In genomic region chr7:43631559-43631958, GRCh38 we compare ENCODE assay signal across 20 cellular contexts. TPM values are rescaled to one million over a fixed set of nuclear protein-coding genes. Genes with fewer than 3 reads are reported as not detected.
DNase-seq lines count a peak whose midpoint lies in the region; ATAC-seq and TF ChIP-seq lines count a peak whose summit lies in the region.
"Had no signal": no experiment of that assay in that cellular context is flagged by ENCODE, and none has a peak within 500 bp of the region (broad histone marks: within the 10 kb centered on the region; RNA-seq: fewer than 3 reads in every experiment).

No MANE protein-coding gene starts in this region.

- H3K27me3 Mint-ChIP-seq in activated CD4-positive, alpha-beta T cell treated with anti-CD3 and anti-CD28 coated beads, Interleukin-2, amount 10 ng/mL, durations not matched to agents 24 days and 14 days, result no peaks in the 10 kb centered on the region
- H3K27me3 Mint-ChIP-seq in activated T-helper 2 cell treated with anti-CD3 and anti-CD28 coated beads, Interferon-gamma antibody, Interleukin-2, Interleukin-4, amounts not matched to agents 10 μg/mL and 5 μg/mL and 100 μg/mL, durations not matched to agents 14 hours and 24 hours and 36 hours (ENCODE audit: low read depth), result no peaks in the 10 kb centered on the region
- H3K27me3 Mint-ChIP-seq in natural killer cell treated with Interleukin-12 subunit alpha and Interleukin-12 subunit beta and Interleukin-15 and Interleukin-18, amount 100 ng/mL, for 72 hours, result no peaks in the 10 kb centered on the region

- no peak overlapping the region for H3K27ac ChIP-seq in gastroesophageal sphincter
- H3K27ac ChIP-seq: A549, hepatocyte, HL-60 had no signal

- peaks cover 80% of the 10 kb centered on the region for H3K36me3 Mint-ChIP-seq in activated CD4-positive, alpha-beta T cell treated with anti-CD3 and anti-CD28 coated beads, Interleukin-2, amount 10 ng/mL, durations not matched to agents 24 days and 14 days (ENCODE audit: low read depth)
- H3K36me3 Mint-ChIP-seq in activated T-helper 2 cell treated with anti-CD3 and anti-CD28 coated beads, Interferon-gamma antibody, Interleukin-2, Interleukin-4, amounts not matched to agents 10 μg/mL and 5 μg/mL and 100 μg/mL, durations not matched to agents 14 hours and 24 hours and 36 hours (ENCODE audit: low read depth), result peaks cover 89% of the 10 kb centered on the region
- H3K36me3 Mint-ChIP-seq in natural killer cell treated with Interleukin-12 subunit alpha and Interleukin-12 subunit beta and Interleukin-15 and Interleukin-18, amount 100 ng/mL, for 72 hours, result peaks cover 58% of the 10 kb centered on the region

- peaks cover 57% of the 10 kb centered on the region for H3K4me1 Mint-ChIP-seq in activated CD4-positive, alpha-beta T cell treated with anti-CD3 and anti-CD28 coated beads, Interleukin-2, amount 10 ng/mL, durations not matched to agents 24 days and 14 days
- peaks cover 50% of the 10 kb centered on the region for H3K4me1 Mint-ChIP-seq in activated T-helper 2 cell treated with anti-CD3 and anti-CD28 coated beads, Interferon-gamma antibody, Interleukin-2, Interleukin-4, amounts not matched to agents 10 μg/mL and 5 μg/mL and 100 μg/mL, durations not matched to agents 14 hours and 24 hours and 36 hours (ENCODE audit: low read depth)
- H3K4me1 Mint-ChIP-seq in natural killer cell treated with Interleukin-12 subunit alpha and Interleukin-12 subunit beta and Interleukin-15 and Interleukin-18, amount 100 ng/mL, for 72 hours (ENCODE audit: low read depth in 2 of 2), result peaks cover 61 to 70% of the 10 kb centered on the region in 2 donors

- H3K9me3 Mint-ChIP-seq in activated CD4-positive, alpha-beta T cell treated with anti-CD3 and anti-CD28 coated beads, Interleukin-2, amount 10 ng/mL, durations not matched to agents 24 days and 14 days, result no peaks in the 10 kb centered on the region
- no peaks in the 10 kb centered on the region for H3K9me3 Mint-ChIP-seq in activated T-helper 2 cell treated with anti-CD3 and anti-CD28 coated beads, Interferon-gamma antibody, Interleukin-2, Interleukin-4, amounts not matched to agents 10 μg/mL and 5 μg/mL and 100 μg/mL, durations not matched to agents 14 hours and 24 hours and 36 hours
- H3K9me3 Mint-ChIP-seq in natural killer cell treated with Interleukin-12 subunit alpha and Interleukin-12 subunit beta and Interleukin-15 and Interleukin-18, amount 100 ng/mL, for 72 hours, result no peaks in the 10 kb centered on the region
- H3K9me3 Mint-ChIP-seq: CD14-positive monocyte had no signal

- intact Hi-C loops in activated CD4-positive, alpha-beta T cell treated with anti-CD3 and anti-CD28 coated beads, Interleukin-2, amount 10 ng/mL, durations not matched to agents 24 days and 14 days (cut with micrococcal nuclease), result no loop called here
- intact Hi-C loops in activated T-helper 2 cell treated with anti-CD3 and anti-CD28 coated beads, Interferon-gamma antibody, Interleukin-2, Interleukin-4, amounts not matched to agents 10 μg/mL and 5 μg/mL and 100 μg/mL, durations not matched to agents 14 hours and 24 hours and 36 hours (cut with micrococcal nuclease), result no loop called here

- peak; percentile 47 for ATAC-seq in HG02852 (IDR thresholded peaks at IDR 0.05; ENCODE audit: unreplicated experiment)
- no peak for ATAC-seq in natural killer cell treated with Interleukin-12 subunit alpha and Interleukin-12 subunit beta and Interleukin-15 and Interleukin-18, amount 100 ng/mL, for 72 hours
- no peak for ATAC-seq in gastroesophageal sphincter
- ATAC-seq: A549, HCT116, mucosa of descending colon, Right ventricle myocardium inferior had no signal

- no peaks in the 10 kb centered on the region for H3K27me3 ChIP-seq in gastroesophageal sphincter
- H3K27me3 ChIP-seq: hepatocyte had no signal

- TF ChIP-seq POLR2A in gastroesophageal sphincter (IDR thresholded peaks at IDR 0.05), result no peak

- peak overlapping the region; percentile 5 for H3K4me3 Mint-ChIP-seq in activated CD4-positive, alpha-beta T cell treated with anti-CD3 and anti-CD28 coated beads, Interleukin-2, amount 10 ng/mL, durations not matched to agents 24 days and 14 days
- H3K4me3 Mint-ChIP-seq in activated T-helper 2 cell treated with anti-CD3 and anti-CD28 coated beads, Interferon-gamma antibody, Interleukin-2, Interleukin-4, amounts not matched to agents 10 μg/mL and 5 μg/mL and 100 μg/mL, durations not matched to agents 14 hours and 24 hours and 36 hours (ENCODE audit: low read depth), result no peak overlapping the region
- peak overlapping the region; percentile 76 for H3K4me3 Mint-ChIP-seq in natural killer cell treated with Interleukin-12 subunit alpha and Interleukin-12 subunit beta and Interleukin-15 and Interleukin-18, amount 100 ng/mL, for 72 hours
- H3K4me3 Mint-ChIP-seq: CD14-positive monocyte had no signal

- H3K4me1 ChIP-seq in gastroesophageal sphincter, result peaks cover 0 to 14% (median 0%) of the 10 kb centered on the region in 3 donors

- 91 to 100% methylated on average over 2 of the region's 2 CpGs for WGBS in gastroesophageal sphincter (ENCODE audit: low coverage in 1 of 2), 2 donors

- peak overlapping the region; percentile 60 for H3K27ac Mint-ChIP-seq in activated CD4-positive, alpha-beta T cell treated with anti-CD3 and anti-CD28 coated beads, Interleukin-2, amount 10 ng/mL, durations not matched to agents 24 days and 14 days
- peak overlapping the region; percentile 72 for H3K27ac Mint-ChIP-seq in activated T-helper 2 cell treated with anti-CD3 and anti-CD28 coated beads, Interferon-gamma antibody, Interleukin-2, Interleukin-4, amounts not matched to agents 10 μg/mL and 5 μg/mL and 100 μg/mL, durations not matched to agents 14 hours and 24 hours and 36 hours
- H3K27ac Mint-ChIP-seq in natural killer cell treated with Interleukin-12 subunit alpha and Interleukin-12 subunit beta and Interleukin-15 and Interleukin-18, amount 100 ng/mL, for 72 hours, result peak overlapping the region; percentile 85 to 87

- TF ChIP-seq EP300 in gastroesophageal sphincter (IDR thresholded peaks at IDR 0.05), result no peak

- no peaks in the 10 kb centered on the region for H3K9me3 ChIP-seq in gastroesophageal sphincter
- H3K9me3 ChIP-seq: A549, mucosa of descending colon had no signal

- no peak overlapping the region for H3K4me3 ChIP-seq in gastroesophageal sphincter
- H3K4me3 ChIP-seq: A549, hepatocyte, mucosa of descending colon had no signal

- DNase-seq in activated CD4-positive, alpha-beta T cell treated with anti-CD3 and anti-CD28 coated beads, Interleukin-2, amount 10 ng/mL, durations not matched to agents 24 days and 14 days, result no peak
- no peak for DNase-seq in activated CD4-positive, alpha-beta T cell treated with anti-CD3 and anti-CD28 coated beads for 4 hours
- DNase-seq in activated T-helper 2 cell treated with anti-CD3 and anti-CD28 coated beads, Interferon-gamma antibody, Interleukin-2, Interleukin-4, amounts not matched to agents 10 μg/mL and 5 μg/mL and 100 μg/mL, durations not matched to agents 14 hours and 24 hours and 36 hours (ENCODE audit: low spot score), result no peak
- DNase-seq in natural killer cell treated with Interleukin-12 subunit alpha and Interleukin-12 subunit beta and Interleukin-15 and Interleukin-18, amount 100 ng/mL, for 72 hours (ENCODE audit: low spot score), result no peak
- DNase-seq in effector CD4-positive, alpha-beta T cell, result no peak
- no peak for DNase-seq in stimulated activated CD4-positive, alpha-beta T cell treated with anti-CD3 and anti-CD28 coated beads, Interleukin-12 subunit alpha, Interleukin-12 subunit beta, amount 100 ng/mL, for 4 hours
- DNase-seq: effector CD8-positive, alpha-beta T cell; Karpas-422; mucosa of descending colon; NCI-H1436 treated with DMSO at 0.1 percent for 48 hours; NCI-H2227 treated with DMSO at 0.1 percent for 48 hours; NK-92 treated with Interleukin-12 subunit alpha and Interleukin-12 subunit beta, amount 100 ng/mL, for 24 hours had no signal

- H3K36me3 ChIP-seq in gastroesophageal sphincter, result peaks cover 0 to 55% of the 10 kb centered on the region in 2 donors

- no peak for TF ChIP-seq CTCF in gastroesophageal sphincter (IDR thresholded peaks at IDR 0.05)

RNA-seq across cellular contexts. Expression of gene STK17A, which starts 48.7 kb away (rescaled TPM):
- 30.8 and 33.9 TPM in 2 replicates for total RNA-seq in activated CD4-positive, alpha-beta T cell treated with anti-CD3 and anti-CD28 coated beads, Interleukin-2, amount 10 ng/mL, durations not matched to agents 24 days and 14 days
- total RNA-seq in activated T-helper 2 cell treated with anti-CD3 and anti-CD28 coated beads, Interferon-gamma antibody, Interleukin-2, Interleukin-4, amounts not matched to agents 10 μg/mL and 5 μg/mL and 100 μg/mL, durations not matched to agents 14 hours and 24 hours and 36 hours, result 20.4 and 21.7 TPM in 2 replicates
- 10 to 100 TPM; 61.7 to 67.6 TPM for total RNA-seq in natural killer cell treated with Interleukin-12 subunit alpha and Interleukin-12 subunit beta and Interleukin-15 and Interleukin-18, amount 100 ng/mL, for 72 hours
- 10 to 100 TPM; 14.6 to 31.5 (median 27.3) TPM for total RNA-seq in gastroesophageal sphincter
